In genomic region chr10:101789231-101789630, GRCh38 we compare ENCODE assay signal across 6 cellular contexts. TPM values are rescaled to one million over a fixed set of nuclear protein-coding genes. Genes with fewer than 3 reads are reported as not detected.
"Had no signal": no experiment of that assay in that cellular context is flagged by ENCODE, and none has a peak within 500 bp of the region (broad histone marks: within the 10 kb centered on the region; RNA-seq: fewer than 3 reads in every experiment).

No MANE protein-coding gene starts in this region.

RNA-seq across cellular contexts. Expression of gene FGF8, which starts 13.3 kb away (rescaled TPM):
- total RNA-seq: M059J, PC-3, Peyer's patch, Right ventricle myocardium superior, SJSA1 had no signal
- polyA plus RNA-seq: SK-N-SH had no signal
